In genomic region chr4:151595629-151596028, GRCh38 we compare ENCODE assay signal across 3 cellular contexts.
A peak's percentile ranks its signal among the peaks of the same experiment; 100 is the strongest.
DNase-seq lines count a peak whose midpoint lies in the region; ATAC-seq, FAIRE-seq and TF ChIP-seq lines count a peak whose summit lies in the region.
"Not testable (repeated sequence)": the region's sequence is repeated elsewhere in the genome, so short reads cannot be mapped to it uniquely, and the experiment has no call there.

No MANE protein-coding gene starts in this region.

- ATAC-seq in GM23338, K562, HepG2: not testable (repeated sequence)

- not testable (repeated sequence) for H4K20me1 ChIP-seq in GM23338 (replicated peaks; ENCODE audit: insufficient read depth); K562 (replicated peaks; ENCODE audit: control insufficient read depth, insufficient read depth, low read length); HepG2 (ENCODE audit: insufficient read depth, low read length)

- POLR2A ChIA-PET in K562 (lab: Yijun Ruan, JAX); HepG2 (lab: Yijun Ruan, JAX): not testable (repeated sequence)

- H3K4me1 Mint-ChIP-seq in GM23338: not testable (repeated sequence)

- not testable (repeated sequence) for H3K27ac ChIP-seq in GM23338 (ENCODE audit: low read depth); K562 (ENCODE audit: extremely low read depth, low read depth, low read length); HepG2 (ENCODE audit: extremely low read length, insufficient read depth, low read length)

- not testable (repeated sequence) for H3K27me3 Mint-ChIP-seq in GM23338 (ENCODE audit: insufficient read depth, low read depth, poor library complexity)

- not testable (repeated sequence) for H3F3A ChIP-seq in GM23338 (replicated peaks; ENCODE audit: low read depth)

- peaks cover 18% of the 10 kb centered on the region; the same call in 1 of the 2 replicates for H3K4me1 ChIP-seq in GM23338 (ENCODE audit: insufficient read depth)
- not testable (repeated sequence) for H3K4me1 ChIP-seq in K562 (replicated peaks in 1 of 2; ENCODE audit: control insufficient read depth in 2 of 2, insufficient read depth in 2 of 2, low read length in 2 of 2); HepG2 (ENCODE audit: insufficient read depth, low read length)

- intact Hi-C loops in K562 (cut with micrococcal nuclease); HepG2 (cut with micrococcal nuclease; ENCODE audit: unreplicated experiment): not testable (repeated sequence)

- not testable (repeated sequence) for FAIRE-seq in K562 (lab: Jason Lieb, UNC); HepG2 (lab: Jason Lieb, UNC)

- not testable (repeated sequence) for H3K4me3 Mint-ChIP-seq in GM23338

- DNase-seq in GM23338 (ENCODE audit: low spot score); K562 (ENCODE audit: extremely low read depth in 1 of 4, low spot score in 3 of 4); HepG2 (ENCODE audit: low spot score): not testable (repeated sequence)

- not testable (repeated sequence) for BruUV-seq in K562 (replicated peaks; lab: Mats Ljungman, UMichigan); HepG2 (replicated peaks; lab: Mats Ljungman, UMichigan)

- not testable (repeated sequence) for TF ChIP-seq POLR2A in K562 (conservative IDR thresholded peaks at IDR 0.05); HepG2 (IDR thresholded peaks at IDR 0.05; ENCODE audit: insufficient read depth in 1 of 2, low read depth in 2 of 2, low read length in 2 of 2)

- not testable (repeated sequence) for TF ChIP-seq EP300 in K562 (IDR thresholded peaks at IDR 0.05; ENCODE audit: low read length); HepG2 (IDR thresholded peaks at IDR 0.05; ENCODE audit: low read depth in 2 of 2, low read length in 2 of 2); HepG2 (CRISPR knock-in tag; IDR thresholded peaks at IDR 0.05; ENCODE audit: borderline replicate concordance)

- H3K9ac ChIP-seq in K562 (ENCODE audit: insufficient read depth in 1 of 2, low read depth in 2 of 2, low read length in 2 of 2); HepG2 (ENCODE audit: insufficient read depth, low read depth, low read length): not testable (repeated sequence)

- not testable (repeated sequence) for TF ChIP-seq RAD21 in K562 (CRISPR knock-in tag; conservative IDR thresholded peaks at IDR 0.05 in 1 of 2, IDR thresholded peaks at IDR 0.05 in 1 of 2); HepG2 (CRISPR knock-in tag; IDR thresholded peaks at IDR 0.05)

- not testable (repeated sequence) for H3K9me1 ChIP-seq in K562 (ENCODE audit: control insufficient read depth, insufficient read depth, low read length)

- CTCF ChIA-PET in K562 (lab: Yijun Ruan, JAX; ENCODE audit: low intra/inter-chr PET ratio); HepG2 (lab: Yijun Ruan, JAX; ENCODE audit: low intra/inter-chr PET ratio, low total read pairs): not testable (repeated sequence)

- H3K4me3 ChIP-seq in GM23338; K562; HepG2 (replicated peaks in 1 of 3; ENCODE audit: insufficient read depth in 1 of 3, low read depth in 2 of 3, low read length in 3 of 3): not testable (repeated sequence)

- in situ Hi-C loops in K562 (cut with MboI); HepG2 (cut with HindIII; ENCODE audit: extremely low pct_ligation_motif_present, low pct_unique_long_range_greater_than_20kb): not testable (repeated sequence)

- not testable (repeated sequence) for H3K27ac Mint-ChIP-seq in GM23338

- peaks cover 32% of the 10 kb centered on the region for H3K79me2 ChIP-seq in GM23338 (replicated peaks; ENCODE audit: insufficient read depth)
- H3K79me2 ChIP-seq in K562 (ENCODE audit: control insufficient read depth, insufficient read depth, low read length); HepG2 (ENCODE audit: insufficient read depth, low read length): not testable (repeated sequence)

- H3K36me3 Mint-ChIP-seq in GM23338 (ENCODE audit: low read depth): peaks cover 24% of the 10 kb centered on the region

- not testable (repeated sequence) for H3K27me3 ChIP-seq in GM23338 (ENCODE audit: insufficient read depth); K562 (ENCODE audit: control insufficient read depth in 2 of 2, insufficient read depth in 2 of 2, low read length in 2 of 2); HepG2 (ENCODE audit: control insufficient read depth in 1 of 2, insufficient read depth in 2 of 2, low read length in 2 of 2)

- H3K9me2 ChIP-seq in GM23338 (ENCODE audit: insufficient read depth): not testable (repeated sequence)

- H3K9me3 Mint-ChIP-seq in GM23338: not testable (repeated sequence)

- not testable (repeated sequence) for H2AFZ ChIP-seq in GM23338; K562 (ENCODE audit: low read depth, low read length); HepG2 (ENCODE audit: low read length)

- 11% methylated on average over 1 of the region's 1 CpG for WGBS in K562 (ENCODE audit: insufficient coverage, low coverage, missing lambda C conversion rate)
- WGBS in HepG2 (ENCODE audit: low lambda C conversion rate): 75% methylated on average over 1 of the region's 1 CpG

- not testable (repeated sequence) for H3K36me3 ChIP-seq in GM23338 (ENCODE audit: insufficient read depth); K562 (ENCODE audit: control insufficient read depth, insufficient read depth, low read length); HepG2 (replicated peaks in 1 of 2; ENCODE audit: control insufficient read depth in 1 of 2, insufficient read depth in 2 of 2, low read length in 2 of 2)

- not testable (repeated sequence) for TF ChIP-seq CTCF in GM23338 (conservative IDR thresholded peaks at IDR 0.05; ENCODE audit: low read depth in 2 of 2); K562 (IDR thresholded peaks at IDR 0.05 in 2 of 3, conservative IDR thresholded peaks at IDR 0.05 in 1 of 3; ENCODE audit: insufficient read depth in 2 of 3, low read depth in 1 of 3, low read length in 3 of 3); HepG2 (CRISPR knock-in tag; IDR thresholded peaks at IDR 0.05)

- peak overlapping the region; percentile 59; the same call in 1 of the 2 replicates for H3K4me2 ChIP-seq in GM23338
- not testable (repeated sequence) for H3K4me2 ChIP-seq in K562 (ENCODE audit: insufficient read depth, low read length); HepG2 (ENCODE audit: low read depth, low read length)

- not testable (repeated sequence) for H3K9me3 ChIP-seq in K562 (replicated peaks; ENCODE audit: control insufficient read depth, insufficient read depth, low read depth, low read length); HepG2 (ENCODE audit: low read length)

TF ChIP-seq in K562, 482 proteins besides CTCF, POLR2A, EP300 and RAD21:
- peak; percentile 62 for TF ChIP-seq ZNF507 (tag; conservative IDR thresholded peaks at IDR 0.05)

TF ChIP-seq in HepG2, 621 proteins besides CTCF, POLR2A, EP300 and RAD21 (continues in another document):
- peak; percentile 72 for TF ChIP-seq CEBPG (CRISPR knock-in tag; IDR thresholded peaks at IDR 0.05)
- peak; percentile 42; the same call in 1 of the 2 replicates for TF ChIP-seq SOX5 (CRISPR knock-in tag; IDR thresholded peaks at IDR 0.05; ENCODE audit: borderline replicate concordance)
- not testable (repeated sequence) for TF ChIP-seq FOXA1, SOX6 (IDR thresholded peaks at IDR 0.05)
- peak; percentile 5; the same call in 1 of the 2 replicates for TF ChIP-seq FOXA1 (CRISPR knock-in tag; IDR thresholded peaks at IDR 0.05)
- peak; percentile 54; the same call in 1 of the 2 replicates for TF ChIP-seq FOXA3 (CRISPR knock-in tag; IDR thresholded peaks at IDR 0.05)
- peak; percentile 61 for TF ChIP-seq GATAD2A (CRISPR knock-in tag; IDR thresholded peaks at IDR 0.05)
- TF ChIP-seq CEBPB (IDR thresholded peaks at IDR 0.05; ENCODE audit: borderline replicate concordance, low read depth, low read length): 0 out of 2 replicates have a peak, but pooled peaks have one; percentile 5
- TF ChIP-seq, protein P1, sequence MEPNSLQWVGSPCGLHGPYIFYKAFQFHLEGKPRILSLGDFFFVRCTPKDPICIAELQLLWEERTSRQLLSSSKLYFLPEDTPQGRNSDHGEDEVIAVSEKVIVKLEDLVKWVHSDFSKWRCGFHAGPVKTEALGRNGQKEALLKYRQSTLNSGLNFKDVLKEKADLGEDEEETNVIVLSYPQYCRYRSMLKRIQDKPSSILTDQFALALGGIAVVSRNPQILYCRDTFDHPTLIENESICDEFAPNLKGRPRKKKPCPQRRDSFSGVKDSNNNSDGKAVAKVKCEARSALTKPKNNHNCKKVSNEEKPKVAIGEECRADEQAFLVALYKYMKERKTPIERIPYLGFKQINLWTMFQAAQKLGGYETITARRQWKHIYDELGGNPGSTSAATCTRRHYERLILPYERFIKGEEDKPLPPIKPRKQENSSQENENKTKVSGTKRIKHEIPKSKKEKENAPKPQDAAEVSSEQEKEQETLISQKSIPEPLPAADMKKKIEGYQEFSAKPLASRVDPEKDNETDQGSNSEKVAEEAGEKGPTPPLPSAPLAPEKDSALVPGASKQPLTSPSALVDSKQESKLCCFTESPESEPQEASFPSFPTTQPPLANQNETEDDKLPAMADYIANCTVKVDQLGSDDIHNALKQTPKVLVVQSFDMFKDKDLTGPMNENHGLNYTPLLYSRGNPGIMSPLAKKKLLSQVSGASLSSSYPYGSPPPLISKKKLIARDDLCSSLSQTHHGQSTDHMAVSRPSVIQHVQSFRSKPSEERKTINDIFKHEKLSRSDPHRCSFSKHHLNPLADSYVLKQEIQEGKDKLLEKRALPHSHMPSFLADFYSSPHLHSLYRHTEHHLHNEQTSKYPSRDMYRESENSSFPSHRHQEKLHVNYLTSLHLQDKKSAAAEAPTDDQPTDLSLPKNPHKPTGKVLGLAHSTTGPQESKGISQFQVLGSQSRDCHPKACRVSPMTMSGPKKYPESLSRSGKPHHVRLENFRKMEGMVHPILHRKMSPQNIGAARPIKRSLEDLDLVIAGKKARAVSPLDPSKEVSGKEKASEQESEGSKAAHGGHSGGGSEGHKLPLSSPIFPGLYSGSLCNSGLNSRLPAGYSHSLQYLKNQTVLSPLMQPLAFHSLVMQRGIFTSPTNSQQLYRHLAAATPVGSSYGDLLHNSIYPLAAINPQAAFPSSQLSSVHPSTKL (CRISPR knock-in tag; IDR thresholded peaks at IDR 0.05): peak; percentile 71
- peak; percentile 77 for TF ChIP-seq SOX6 (CRISPR knock-in tag; IDR thresholded peaks at IDR 0.05)
